Comparison of ENCODE assay signal across 17 cellular contexts in genomic region chr5:21164425-21164824, GRCh38.
DNase-seq lines count a peak whose midpoint lies in the region; ATAC-seq, FAIRE-seq and TF ChIP-seq lines count a peak whose summit lies in the region.
"Had no signal": no experiment of that assay in that cellular context is flagged by ENCODE, and none has a peak within 500 bp of the region (broad histone marks: within the 10 kb centered on the region; RNA-seq: fewer than 3 reads in every experiment).

No MANE protein-coding gene starts in this region.

- DNase-seq in D721Med (ENCODE audit: insufficient read length, low spot score) (no peak), NCI-H524 treated with DMSO at 0.1 percent for 48 hours (lab: John Stamatoyannopoulos, UW) (peak; percentile 58), foreskin melanocyte (no peak), upper lobe of right lung (no peak), cerebellum (ENCODE audit: low spot score) (no peak)
- DNase-seq: 8988T; CD4-positive, alpha-beta memory T cell; DMS 273 treated with DMSO at 0.1 percent for 48 hours; DMS53; HCEC 1CT had no signal

- no peaks in the 10 kb centered on the region for H3K36me3 ChIP-seq in SU-DHL-6 (ENCODE audit: low read length)
- no peaks in the 10 kb centered on the region for H3K36me3 ChIP-seq in upper lobe of right lung
- H3K36me3 ChIP-seq: BLaER1 had no signal

- H3K9ac ChIP-seq in SU-DHL-6 (ENCODE audit: low read length) = no peak overlapping the region
- H3K9ac ChIP-seq: BLaER1 had no signal

- no peaks in the 10 kb centered on the region for H3K9me2 ChIP-seq in SU-DHL-6 (replicated peaks; ENCODE audit: insufficient read depth, low read length)

- peak; percentile 98 for FAIRE-seq in D721Med (lab: Jason Lieb, UNC)
- FAIRE-seq: G401.6, GM12891, GM19239, HepG2 had no signal

- H4K20me1 ChIP-seq in SU-DHL-6 (ENCODE audit: low read depth, low read length) = no peaks in the 10 kb centered on the region
- H4K20me1 ChIP-seq: BLaER1 had no signal

- H3K27ac ChIP-seq in SU-DHL-6 (ENCODE audit: low read depth, low read length) (no peak overlapping the region), upper lobe of right lung (no peak overlapping the region)
- H3K27ac ChIP-seq: BLaER1 had no signal

- H3K27me3 ChIP-seq in SU-DHL-6 (ENCODE audit: low read length) (no peaks in the 10 kb centered on the region), upper lobe of right lung (no peaks in the 10 kb centered on the region)
- H3K27me3 ChIP-seq: BLaER1 had no signal

- TF ChIP-seq CTCF in D721Med (IDR thresholded peaks at IDR 0.05; ENCODE audit: insufficient read depth, missing control alignments) (no peak), SU-DHL-6 (IDR thresholded peaks at IDR 0.05; ENCODE audit: insufficient read depth, low read length, poor library complexity, severe bottlenecking) (no peak), upper lobe of right lung (IDR thresholded peaks at IDR 0.05) (no peak)

- H3K79me2 ChIP-seq in SU-DHL-6 (ENCODE audit: insufficient read depth, low read length) = no peaks in the 10 kb centered on the region

- no peak for ATAC-seq in upper lobe of right lung
- ATAC-seq in HG03095 (IDR thresholded peaks at IDR 0.05; ENCODE audit: unreplicated experiment) = no peak
- ATAC-seq: HepG2 had no signal

- H3K4me3 ChIP-seq in SU-DHL-6 (ENCODE audit: insufficient read depth, low read length, poor library complexity, severe bottlenecking) (no peak overlapping the region), upper lobe of right lung (no peak overlapping the region)
- H3K4me3 ChIP-seq: BLaER1 had no signal

- no peaks in the 10 kb centered on the region for H3F3A ChIP-seq in SU-DHL-6 (ENCODE audit: insufficient read depth)

- H3K9me3 ChIP-seq in SU-DHL-6 (ENCODE audit: insufficient read depth, low read length) = no peaks in the 10 kb centered on the region
- H3K9me3 ChIP-seq in upper lobe of right lung = no peaks in the 10 kb centered on the region
- H3K9me3 ChIP-seq: BLaER1 had no signal

- intact Hi-C loops in upper lobe of right lung (cut with DNase I) = no loop called here

- H3K4me1 ChIP-seq in upper lobe of right lung = no peaks in the 10 kb centered on the region
- H3K4me1 ChIP-seq: BLaER1 had no signal

- H2AFZ ChIP-seq in SU-DHL-6 (ENCODE audit: low read depth, low read length, severe bottlenecking) = peak overlapping the region; percentile 54

- H3K4me2 ChIP-seq in SU-DHL-6 (ENCODE audit: low read depth, low read length, poor library complexity, severe bottlenecking) = no peak overlapping the region
- H3K4me2 ChIP-seq: BLaER1 had no signal
